In genomic region chr1:38275960-38276359, GRCh38 we compare ENCODE assay signal across 28 cellular contexts.
"Had no signal": no experiment of that assay in that cellular context is flagged by ENCODE, and none has a peak within 500 bp of the region (broad histone marks: within the 10 kb centered on the region; RNA-seq: fewer than 3 reads in every experiment).

No MANE protein-coding gene starts in this region.

- H3K4me3 Mint-ChIP-seq: stimulated activated effector memory CD8-positive, alpha-beta T cell treated with anti-CD3 and anti-CD28 coated beads, Interleukin-12 subunit alpha, Interleukin-12 subunit beta, amount 100 ng/mL, for 72 hours; stimulated activated memory B cell treated with anti-CD40 and anti-IgM and Interleukin-4, amounts not matched to agents 10 μg/mL and 1 μg/mL and 100 μg/mL, for 72 hours; stimulated activated naive B cell treated with anti-CD40 and anti-IgM and Interleukin-4, amounts not matched to agents 10 μg/mL and 1 μg/mL and 100 μg/mL, for 72 hours; stimulated activated naive CD8-positive, alpha-beta T cell treated with anti-CD3 and anti-CD28 coated beads, Interleukin-15, amount 100 ng/mL, for 72 hours; stimulated activated naive CD8-positive, alpha-beta T cell treated with anti-CD3 and anti-CD28 coated beads, Interleukin-15, Interleukin-2, amounts not matched to agents 100 ng/mL and 50 ng/mL, for 24 hours; type B pancreatic cell had no signal

- H3K4me1 Mint-ChIP-seq: stimulated activated effector memory CD8-positive, alpha-beta T cell treated with anti-CD3 and anti-CD28 coated beads, Interleukin-12 subunit alpha, Interleukin-12 subunit beta, amount 100 ng/mL, for 72 hours; stimulated activated memory B cell treated with anti-CD40 and anti-IgM and Interleukin-4, amounts not matched to agents 10 μg/mL and 1 μg/mL and 100 μg/mL, for 72 hours; stimulated activated naive B cell treated with anti-CD40 and anti-IgM and Interleukin-4, amounts not matched to agents 10 μg/mL and 1 μg/mL and 100 μg/mL, for 72 hours; stimulated activated naive CD8-positive, alpha-beta T cell treated with anti-CD3 and anti-CD28 coated beads, Interleukin-15, amount 100 ng/mL, for 72 hours had no signal

- H3K36me3 Mint-ChIP-seq: stimulated activated effector memory CD8-positive, alpha-beta T cell treated with anti-CD3 and anti-CD28 coated beads, Interleukin-12 subunit alpha, Interleukin-12 subunit beta, amount 100 ng/mL, for 72 hours; type B pancreatic cell had no signal

- ATAC-seq: stimulated activated effector memory CD8-positive, alpha-beta T cell treated with anti-CD3 and anti-CD28 coated beads, Interleukin-12 subunit alpha, Interleukin-12 subunit beta, amount 100 ng/mL, for 72 hours; stimulated activated memory B cell treated with anti-CD40 and anti-IgM and Interleukin-4, amounts not matched to agents 10 μg/mL and 1 μg/mL and 100 μg/mL, for 72 hours; stimulated activated naive B cell treated with anti-CD40 and anti-IgM and Interleukin-4, amounts not matched to agents 10 μg/mL and 1 μg/mL and 100 μg/mL, for 72 hours; stimulated activated naive CD8-positive, alpha-beta T cell treated with anti-CD3 and anti-CD28 coated beads, Interleukin-15, amount 100 ng/mL, for 72 hours; stimulated activated naive CD8-positive, alpha-beta T cell treated with anti-CD3 and anti-CD28 coated beads, Interleukin-15, Interleukin-2, amounts not matched to agents 100 U/mL and 50 U/mL, for 24 hours; upper lobe of right lung had no signal

- H3K9me3 ChIP-seq: testis, thyroid gland, upper lobe of right lung, vagina had no signal

- DNase-seq: stimulated activated CD4-positive, alpha-beta T cell treated with anti-CD3 and anti-CD28 coated beads, Interleukin-2, amount 100 ng/mL, for 48 hours; stimulated activated CD4-positive, alpha-beta T cell treated with anti-CD3 and anti-CD28 coated beads, Interleukin-4, amount 100 ng/mL, for 1 hour; stimulated activated CD4-positive, alpha-beta T cell treated with anti-CD3 and anti-CD28 coated beads, Interleukin-4, amount 100 ng/mL, for 24 hours; stimulated activated CD4-positive, alpha-beta T cell treated with anti-CD3 and anti-CD28 coated beads, Interleukin-4, amount 100 ng/mL, for 4 hours; stimulated activated CD8-positive, alpha-beta memory T cell treated with anti-CD3 and anti-CD28 coated beads, Interleukin-4, amount 100 ng/mL, for 48 hours; stimulated activated naive B cell treated with anti-CD40 and anti-IgM and Interleukin-4, amounts not matched to agents 10 μg/mL and 1 μg/mL and 100 μg/mL, for 72 hours; stimulated activated naive CD4-positive, alpha-beta T cell; stimulated activated naive CD4-positive, alpha-beta T cell treated with Interleukin-2 at 50 U/mL for 16 hours; stimulated activated naive CD8-positive, alpha-beta T cell treated with anti-CD3 and anti-CD28 coated beads, Interleukin-15, amount 100 ng/mL, for 72 hours; stimulated activated naive CD8-positive, alpha-beta T cell treated with anti-CD3 and anti-CD28 coated beads, Interleukin-15, Interleukin-2, amounts not matched to agents 100 U/mL and 50 U/mL, for 24 hours; stomach; testis; thyroid gland; tibial artery; transverse colon; trophoblast cell; upper lobe of left lung; uterus had no signal

- H3K4me1 ChIP-seq: stomach, suprapubic skin, testis, thyroid gland, tibial artery, transverse colon, upper lobe of left lung, upper lobe of right lung, uterus, vagina had no signal

- H3K4me3 ChIP-seq: stomach, suprapubic skin, testis, thoracic aorta, thyroid gland, tibial artery, tibial nerve, transverse colon, upper lobe of left lung, upper lobe of right lung, uterus, vagina had no signal

- H3K36me3 ChIP-seq: stomach, suprapubic skin, thoracic aorta, thyroid gland, tibial artery, tibial nerve, transverse colon, upper lobe of left lung, upper lobe of right lung, uterus, vagina had no signal

- H3K27ac ChIP-seq: stomach, suprapubic skin, testis, thoracic aorta, thyroid gland, tibial artery, transverse colon, upper lobe of left lung, upper lobe of right lung, uterus, vagina had no signal

- FAIRE-seq: urothelium cell line had no signal

- H3K27me3 ChIP-seq: testis, thyroid gland, tibial nerve, upper lobe of left lung, upper lobe of right lung, uterus, vagina had no signal
